In genomic region chr5:351911-352225, GRCh38 we compare ENCODE assay signal across 18 cellular contexts.
"Had no signal": no experiment of that assay in that cellular context is flagged by ENCODE, and none has a peak within 500 bp of the region (broad histone marks: within the 10 kb centered on the region; RNA-seq: fewer than 3 reads in every experiment).

No MANE protein-coding gene starts in this region.

- H3K4me3 ChIP-seq: colonic mucosa, esophagus squamous epithelium, gastroesophageal sphincter, mucosa of descending colon, right atrium auricular region, stomach, thoracic aorta had no signal

- DNase-seq: colonic mucosa; dermis blood vessel endothelial cell; esophagus squamous epithelium; foreskin fibroblast; left colon; mammary epithelial cell; mucosa of descending colon; naive thymus-derived CD8-positive, alpha-beta T cell; small intestine; stimulated activated CD4-positive, alpha-beta T cell treated with anti-CD3 and anti-CD28 coated beads, Interleukin-12 subunit alpha, Interleukin-12 subunit beta, amount 100 ng/mL, for 4 hours; stimulated activated naive CD4-positive, alpha-beta T cell; stomach; substantia nigra; trophoblast cell had no signal

- ATAC-seq: gastroesophageal sphincter; left colon; mucosa of descending colon; naive thymus-derived CD8-positive, alpha-beta T cell had no signal

- H3K9me3 ChIP-seq: colonic mucosa, esophagus squamous epithelium, gastroesophageal sphincter, mucosa of descending colon, neutrophil, right atrium auricular region, thoracic aorta had no signal

- H3K36me3 ChIP-seq: colonic mucosa, esophagus squamous epithelium, gastroesophageal sphincter, neutrophil, right atrium auricular region, stomach, thoracic aorta had no signal

- H3K36me3 Mint-ChIP-seq: naive thymus-derived CD8-positive, alpha-beta T cell had no signal

- H3K27me3 ChIP-seq: colonic mucosa, right atrium auricular region had no signal

- H3K27ac Mint-ChIP-seq: naive thymus-derived CD8-positive, alpha-beta T cell had no signal

- H3K4me3 Mint-ChIP-seq: naive thymus-derived CD8-positive, alpha-beta T cell had no signal

- H3K27ac ChIP-seq: colonic mucosa, esophagus squamous epithelium, gastroesophageal sphincter, neutrophil, right atrium auricular region, stomach, thoracic aorta had no signal

- H3K4me1 ChIP-seq: colonic mucosa, gastroesophageal sphincter, right atrium auricular region, stomach had no signal

- H3K9me3 Mint-ChIP-seq: naive thymus-derived CD8-positive, alpha-beta T cell had no signal
